8 cellular contexts compared by ENCODE assay signal in genomic region chr1:206356310-206356709, GRCh38.
DNase-seq lines count a peak whose midpoint lies in the region; ATAC-seq, FAIRE-seq and TF ChIP-seq lines count a peak whose summit lies in the region.
"Not testable (repeated sequence)": the region's sequence is repeated elsewhere in the genome, so short reads cannot be mapped to it uniquely, and the experiment has no call there.

No MANE protein-coding gene starts in this region.

- ATAC-seq in IMR-90 (ENCODE audit: low read depth) = peak; percentile 81
- peak; percentile 99 for ATAC-seq in stimulated activated effector memory CD8-positive, alpha-beta T cell treated with anti-CD3 and anti-CD28 coated beads, Interleukin-12 subunit alpha, Interleukin-12 subunit beta, amount 100 ng/mL, for 72 hours

- not testable (repeated sequence) for H3K56ac ChIP-seq in IMR-90 (ENCODE audit: extremely low read depth, insufficient read depth, low read length)

- not testable (repeated sequence) for H4K8ac ChIP-seq in IMR-90 (ENCODE audit: low read depth in 2 of 2, low read length in 2 of 2)

- H3K4me1 Mint-ChIP-seq in activated T-helper 2 cell treated with anti-CD3 and anti-CD28 coated beads, Interferon-gamma antibody, Interleukin-2, Interleukin-4, amounts not matched to agents 10 μg/mL and 5 μg/mL and 100 μg/mL, durations not matched to agents 14 hours and 24 hours and 36 hours (ENCODE audit: low read depth) = peaks cover 16% of the 10 kb centered on the region
- peaks cover 15% of the 10 kb centered on the region for H3K4me1 Mint-ChIP-seq in dendritic cell treated with granulocyte-macrophage colony-stimulating factor and Interleukin-4, amounts not matched to agents 40 ng/mL and 50 ng/mL, for 4 days (ENCODE audit: low read depth)
- peaks cover 12% of the 10 kb centered on the region for H3K4me1 Mint-ChIP-seq in stimulated activated effector memory CD8-positive, alpha-beta T cell treated with anti-CD3 and anti-CD28 coated beads, Interleukin-12 subunit alpha, Interleukin-12 subunit beta, amount 100 ng/mL, for 72 hours

- dilution Hi-C loops in IMR-90 (cut with HindIII; ENCODE audit: low sequenced_read_pairs, unreplicated experiment) = not testable (repeated sequence)

- H2BK15ac ChIP-seq in IMR-90 (ENCODE audit: low read depth, low read length) = not testable (repeated sequence)

- not testable (repeated sequence) for H3K27ac ChIP-seq in IMR-90 (ENCODE audit: insufficient read depth, low read length)

- not testable (repeated sequence) for TF ChIP-seq CTCF in IMR-90 (conservative IDR thresholded peaks at IDR 0.05; ENCODE audit: low read depth, low read length)

- FAIRE-seq in GM12891 (lab: Jason Lieb, UNC) (peak; percentile 28), H54 (lab: Jason Lieb, UNC) (peak; percentile 96)

- CTCF ChIA-PET in IMR-90 (lab: Yijun Ruan, JAX) = not testable (repeated sequence)

- H3K9me3 Mint-ChIP-seq in activated T-helper 2 cell treated with anti-CD3 and anti-CD28 coated beads, Interferon-gamma antibody, Interleukin-2, Interleukin-4, amounts not matched to agents 10 μg/mL and 5 μg/mL and 100 μg/mL, durations not matched to agents 14 hours and 24 hours and 36 hours; dendritic cell treated with granulocyte-macrophage colony-stimulating factor and Interleukin-4, amounts not matched to agents 40 ng/mL and 50 ng/mL, for 4 days; stimulated activated effector memory CD8-positive, alpha-beta T cell treated with anti-CD3 and anti-CD28 coated beads, Interleukin-12 subunit alpha, Interleukin-12 subunit beta, amount 100 ng/mL, for 72 hours: not testable (repeated sequence)

- peak overlapping the region; percentile 86 for H3K27ac Mint-ChIP-seq in activated T-helper 2 cell treated with anti-CD3 and anti-CD28 coated beads, Interferon-gamma antibody, Interleukin-2, Interleukin-4, amounts not matched to agents 10 μg/mL and 5 μg/mL and 100 μg/mL, durations not matched to agents 14 hours and 24 hours and 36 hours
- peak overlapping the region; percentile 41 for H3K27ac Mint-ChIP-seq in dendritic cell treated with granulocyte-macrophage colony-stimulating factor and Interleukin-4, amounts not matched to agents 40 ng/mL and 50 ng/mL, for 4 days
- peak overlapping the region; percentile 73 for H3K27ac Mint-ChIP-seq in stimulated activated effector memory CD8-positive, alpha-beta T cell treated with anti-CD3 and anti-CD28 coated beads, Interleukin-12 subunit alpha, Interleukin-12 subunit beta, amount 100 ng/mL, for 72 hours

- H4K5ac ChIP-seq in IMR-90 (ENCODE audit: low read depth, low read length) = not testable (repeated sequence)

- intact Hi-C loops in IMR-90 (cut with micrococcal nuclease); activated T-helper 2 cell treated with anti-CD3 and anti-CD28 coated beads, Interferon-gamma antibody, Interleukin-2, Interleukin-4, amounts not matched to agents 10 μg/mL and 5 μg/mL and 100 μg/mL, durations not matched to agents 14 hours and 24 hours and 36 hours (cut with micrococcal nuclease); dendritic cell treated with granulocyte-macrophage colony-stimulating factor and Interleukin-4, amounts not matched to agents 40 ng/mL and 50 ng/mL, for 4 days (cut with micrococcal nuclease): not testable (repeated sequence)

- POLR2A ChIA-PET in IMR-90 (lab: Charles Lee; ENCODE audit: unreplicated experiment) = not testable (repeated sequence)

- TF ChIP-seq POLR2A in GM12891 (IDR thresholded peaks at IDR 0.05; ENCODE audit: low read depth, low read length); H54 (IDR thresholded peaks at IDR 0.05; ENCODE audit: low read depth, low read length); IMR-90 (IDR thresholded peaks at IDR 0.05; ENCODE audit: low read depth, low read length): not testable (repeated sequence)

- H2AK9ac ChIP-seq in IMR-90 (replicated peaks; ENCODE audit: low read depth, low read length, poor library complexity) = not testable (repeated sequence)

- H3K18ac ChIP-seq in IMR-90 (ENCODE audit: low read depth, low read length) = not testable (repeated sequence)

- not testable (repeated sequence) for H3K9me3 ChIP-seq in IMR-90 (ENCODE audit: control insufficient read depth, insufficient read depth, low read length)

- not testable (repeated sequence) for H2AFZ ChIP-seq in IMR-90 (replicated peaks; ENCODE audit: low read length, poor library complexity)

- not testable (repeated sequence) for TF ChIP-seq RAD21 in IMR-90 (IDR thresholded peaks at IDR 0.05; ENCODE audit: low read length)

- not testable (repeated sequence) for H4K20me1 ChIP-seq in IMR-90 (ENCODE audit: insufficient read depth, low read length)

- not testable (repeated sequence) for H2BK5ac ChIP-seq in IMR-90 (ENCODE audit: low read depth, low read length, poor library complexity, severe bottlenecking)

- H2BK120ac ChIP-seq in IMR-90 (ENCODE audit: low read depth, low read length) = not testable (repeated sequence)

- not testable (repeated sequence) for BruUV-seq in IMR-90 (replicated peaks; lab: Mats Ljungman, UMichigan)

- in situ Hi-C loops in IMR-90 (cut with MboI; ENCODE audit: low sequenced_read_pairs) = not testable (repeated sequence)

- not testable (repeated sequence) for H3K27me3 ChIP-seq in IMR-90 (ENCODE audit: control insufficient read depth, insufficient read depth, low read length)

- H3K9ac ChIP-seq in IMR-90 (ENCODE audit: low read depth, low read length) = not testable (repeated sequence)

- not testable (repeated sequence) for H3K4me3 ChIP-seq in IMR-90 (ENCODE audit: insufficient read depth, low read depth, low read length)

- not testable (repeated sequence) for DNase-seq in GM12891 (ENCODE audit: insufficient read length, low spot score); H54 (ENCODE audit: insufficient read length, low spot score); activated T-helper 2 cell treated with anti-CD3 and anti-CD28 coated beads, Interferon-gamma antibody, Interleukin-2, Interleukin-4, amounts not matched to agents 10 μg/mL and 5 μg/mL and 100 μg/mL, durations not matched to agents 14 hours and 24 hours and 36 hours (ENCODE audit: low spot score)
- peak; percentile 62 for DNase-seq in IMR-90
- peak; percentile 1 for DNase-seq in SW480 (ENCODE audit: low spot score)
- peak; percentile 55 for DNase-seq in islet precursor cell
- DNase-seq in stimulated activated effector memory CD8-positive, alpha-beta T cell treated with anti-CD3 and anti-CD28 coated beads, Interleukin-12 subunit alpha, Interleukin-12 subunit beta, amount 100 ng/mL, for 72 hours (ENCODE audit: low spot score in 2 of 2) = peak in 1 of 2 donors; percentile 49

- H3K4ac ChIP-seq in IMR-90 (ENCODE audit: low read depth, low read length) = not testable (repeated sequence)

- not testable (repeated sequence) for H3K4me1 ChIP-seq in IMR-90 (ENCODE audit: control insufficient read depth, insufficient read depth, low read length)

- not testable (repeated sequence) for H4K91ac ChIP-seq in IMR-90 (ENCODE audit: insufficient read depth, low read depth, low read length)

- H2BK20ac ChIP-seq in IMR-90 (ENCODE audit: low read depth, low read length) = not testable (repeated sequence)

- not testable (repeated sequence) for H2AK5ac ChIP-seq in IMR-90 (ENCODE audit: low read depth, low read length)

- H3K9me1 ChIP-seq in IMR-90 (ENCODE audit: insufficient read depth, low read length) = not testable (repeated sequence)

- H3K36me3 ChIP-seq in IMR-90 (ENCODE audit: control insufficient read depth, insufficient read depth, low read length) = not testable (repeated sequence)

- not testable (repeated sequence) for H3K4me2 ChIP-seq in IMR-90 (ENCODE audit: low read depth, low read length)

- H3K14ac ChIP-seq in IMR-90 (replicated peaks; ENCODE audit: low read depth, low read length) = not testable (repeated sequence)

- H3K27me3 Mint-ChIP-seq in activated T-helper 2 cell treated with anti-CD3 and anti-CD28 coated beads, Interferon-gamma antibody, Interleukin-2, Interleukin-4, amounts not matched to agents 10 μg/mL and 5 μg/mL and 100 μg/mL, durations not matched to agents 14 hours and 24 hours and 36 hours (ENCODE audit: low read depth); dendritic cell treated with granulocyte-macrophage colony-stimulating factor and Interleukin-4, amounts not matched to agents 40 ng/mL and 50 ng/mL, for 4 days: not testable (repeated sequence)

- H3K4me3 Mint-ChIP-seq in activated T-helper 2 cell treated with anti-CD3 and anti-CD28 coated beads, Interferon-gamma antibody, Interleukin-2, Interleukin-4, amounts not matched to agents 10 μg/mL and 5 μg/mL and 100 μg/mL, durations not matched to agents 14 hours and 24 hours and 36 hours (ENCODE audit: low read depth) = peak overlapping the region; percentile 21
- H3K4me3 Mint-ChIP-seq in dendritic cell treated with granulocyte-macrophage colony-stimulating factor and Interleukin-4, amounts not matched to agents 40 ng/mL and 50 ng/mL, for 4 days = not testable (repeated sequence)
- H3K4me3 Mint-ChIP-seq in stimulated activated effector memory CD8-positive, alpha-beta T cell treated with anti-CD3 and anti-CD28 coated beads, Interleukin-12 subunit alpha, Interleukin-12 subunit beta, amount 100 ng/mL, for 72 hours = peak overlapping the region; percentile 23

- not testable (repeated sequence) for H3K23ac ChIP-seq in IMR-90 (ENCODE audit: low read depth, low read length)

- not testable (repeated sequence) for H3K79me1 ChIP-seq in IMR-90 (ENCODE audit: low read depth in 1 of 2, low read length in 2 of 2)

- not testable (repeated sequence) for H3K36me3 Mint-ChIP-seq in activated T-helper 2 cell treated with anti-CD3 and anti-CD28 coated beads, Interferon-gamma antibody, Interleukin-2, Interleukin-4, amounts not matched to agents 10 μg/mL and 5 μg/mL and 100 μg/mL, durations not matched to agents 14 hours and 24 hours and 36 hours (ENCODE audit: low read depth); dendritic cell treated with granulocyte-macrophage colony-stimulating factor and Interleukin-4, amounts not matched to agents 40 ng/mL and 50 ng/mL, for 4 days (ENCODE audit: low read depth); stimulated activated effector memory CD8-positive, alpha-beta T cell treated with anti-CD3 and anti-CD28 coated beads, Interleukin-12 subunit alpha, Interleukin-12 subunit beta, amount 100 ng/mL, for 72 hours

TF ChIP-seq in IMR-90, 13 proteins besides CTCF, POLR2A, EP300 and RAD21:
- peak; percentile 76 for TF ChIP-seq RFX5 (IDR thresholded peaks at IDR 0.05; ENCODE audit: low read depth, low read length)
